24 cellular contexts compared by ENCODE assay signal in the genomic region with DNA sequence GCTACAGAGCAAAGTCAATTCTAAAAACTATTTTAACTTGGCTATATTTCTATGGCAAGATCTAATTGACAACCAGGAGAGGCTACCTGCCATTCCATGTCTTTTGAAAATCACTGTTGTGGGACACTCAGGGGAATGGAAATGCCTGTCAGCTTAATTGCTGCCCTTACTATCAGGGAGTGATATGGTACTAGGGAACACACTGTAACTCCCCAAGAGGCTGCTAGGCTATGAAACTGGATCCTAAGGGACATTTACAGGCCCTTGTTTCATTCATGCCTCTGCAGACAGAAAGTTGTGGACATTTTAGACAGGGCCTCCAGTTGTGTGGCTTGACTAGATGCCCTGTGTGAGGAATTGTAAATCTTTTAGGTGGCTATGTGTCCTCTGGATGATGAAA. TPM values are rescaled to one million over a fixed set of nuclear protein-coding genes. Genes with fewer than 3 reads are reported as not detected.
A peak's percentile ranks its signal among the peaks of the same experiment; 100 is the strongest.
DNase-seq lines count a peak whose midpoint lies in the region; ATAC-seq and TF ChIP-seq lines count a peak whose summit lies in the region.
"Had no signal": no experiment of that assay in that cellular context is flagged by ENCODE, and none has a peak within 500 bp of the region (broad histone marks: within the 10 kb centered on the region; RNA-seq: fewer than 3 reads in every experiment).

No MANE protein-coding gene starts in this region.

- H3K27ac Mint-ChIP-seq in Calu3 (ENCODE audit: unreplicated experiment): no peak overlapping the region
- H3K27ac Mint-ChIP-seq: CD14-positive monocyte; CD4-positive, alpha-beta T cell; CD8-positive, alpha-beta memory T cell; HFFc6 had no signal

- H3K36me3 ChIP-seq in right atrium auricular region (no peaks in the 10 kb centered on the region), cardiac muscle cell (no peaks in the 10 kb centered on the region), left ventricle myocardium inferior (no peaks in the 10 kb centered on the region), parathyroid adenoma (ENCODE audit: control insufficient read depth, insufficient read depth, low read length) (no peaks in the 10 kb centered on the region)
- H3K36me3 ChIP-seq: BE2C; BLaER1 treated with 17β-estradiol and CSF1 and Interleukin-3, amounts not matched to agents 10 nM and 100 nM; HAP-1 had no signal

- H3K4me1 Mint-ChIP-seq in Calu3 (ENCODE audit: low read depth, unreplicated experiment): no peaks in the 10 kb centered on the region
- H3K4me1 Mint-ChIP-seq: CD14-positive monocyte had no signal

- peaks cover 7% of the 10 kb centered on the region for H3K27me3 Mint-ChIP-seq in Calu3 (ENCODE audit: unreplicated experiment)
- H3K27me3 Mint-ChIP-seq: CD4-positive, alpha-beta T cell; CD8-positive, alpha-beta memory T cell had no signal

- ATAC-seq in Right ventricle myocardium superior (ENCODE audit: poor library complexity): peak; percentile 77
- ATAC-seq: A549 had no signal

- no peak for TF ChIP-seq CTCF in right atrium auricular region (IDR thresholded peaks at IDR 0.05)
- no peak for TF ChIP-seq CTCF in cardiac muscle cell (IDR thresholded peaks at IDR 0.05; ENCODE audit: low read depth, low read length)
- no peak for TF ChIP-seq CTCF in left ventricle myocardium inferior (IDR thresholded peaks at IDR 0.05; ENCODE audit: borderline replicate concordance)
- TF ChIP-seq CTCF in parathyroid adenoma (IDR thresholded peaks at IDR 0.05): no peak
- TF ChIP-seq CTCF in Calu3 (IDR thresholded peaks at IDR 0.05; ENCODE audit: unreplicated experiment): no peak

- no peaks in the 10 kb centered on the region for H3K9me3 Mint-ChIP-seq in Calu3 (ENCODE audit: low read depth, unreplicated experiment)
- H3K9me3 Mint-ChIP-seq: CD8-positive, alpha-beta memory T cell; HFFc6 had no signal

- no peaks in the 10 kb centered on the region for H3K36me3 Mint-ChIP-seq in Calu3 (ENCODE audit: insufficient read depth, unreplicated experiment)
- H3K36me3 Mint-ChIP-seq: CD14-positive monocyte; CD8-positive, alpha-beta memory T cell had no signal

- H3K4me3 Mint-ChIP-seq in Calu3 (ENCODE audit: low read depth, unreplicated experiment): no peak overlapping the region
- H3K4me3 Mint-ChIP-seq: CD14-positive monocyte; CD4-positive, alpha-beta T cell; CD8-positive, alpha-beta memory T cell; HFFc6 had no signal

- no peak overlapping the region for H3K27ac ChIP-seq in right atrium auricular region
- H3K27ac ChIP-seq in cardiac muscle cell: peak overlapping the region; percentile 24
- H3K27ac ChIP-seq in left ventricle myocardium inferior (replicated peaks): peak overlapping the region; percentile 63
- no peak overlapping the region for H3K27ac ChIP-seq in parathyroid adenoma
- H3K27ac ChIP-seq: A549; BLaER1 treated with 17β-estradiol and CSF1 and Interleukin-3, amounts not matched to agents 10 nM and 100 nM had no signal

- BruUV-seq in Calu3 (replicated peaks; lab: Mats Ljungman, UMichigan): no TSS peak

- H2AFZ ChIP-seq in parathyroid adenoma: peak overlapping the region; percentile 10

- no peak overlapping the region for H3K4me3 ChIP-seq in right atrium auricular region
- no peak overlapping the region for H3K4me3 ChIP-seq in cardiac muscle cell
- H3K4me3 ChIP-seq in left ventricle myocardium inferior: no peak overlapping the region
- H3K4me3 ChIP-seq in parathyroid adenoma (ENCODE audit: low read depth, low read length): no peak overlapping the region
- H3K4me3 ChIP-seq: A549; BLaER1 treated with 17β-estradiol and CSF1 and Interleukin-3, amounts not matched to agents 10 nM and 100 nM; HAP-1 had no signal

- no peaks in the 10 kb centered on the region for H3K27me3 ChIP-seq in right atrium auricular region
- no peaks in the 10 kb centered on the region for H3K27me3 ChIP-seq in cardiac muscle cell
- H3K27me3 ChIP-seq in left ventricle myocardium inferior (ENCODE audit: low read depth): no peaks in the 10 kb centered on the region
- H3K27me3 ChIP-seq in parathyroid adenoma (ENCODE audit: control insufficient read depth, insufficient read depth, low read length): no peaks in the 10 kb centered on the region
- H3K27me3 ChIP-seq: BE2C; BLaER1 treated with 17β-estradiol and CSF1 and Interleukin-3, amounts not matched to agents 10 nM and 100 nM had no signal

- H3K4me2 ChIP-seq in parathyroid adenoma (ENCODE audit: low read length): no peak overlapping the region
- H3K4me2 ChIP-seq: A549; BLaER1 treated with 17β-estradiol and CSF1 and Interleukin-3, amounts not matched to agents 10 nM and 100 nM had no signal

- H3K79me2 ChIP-seq in parathyroid adenoma: no peaks in the 10 kb centered on the region

- H3K4me1 ChIP-seq in right atrium auricular region (peaks cover 0 to 4% of the 10 kb centered on the region in 2 donors), cardiac muscle cell (ENCODE audit: low read depth) (no peaks in the 10 kb centered on the region), left ventricle myocardium inferior (peaks cover 27% of the 10 kb centered on the region), parathyroid adenoma (peaks cover 4% of the 10 kb centered on the region)
- H3K4me1 ChIP-seq: A549; BLaER1 treated with 17β-estradiol and CSF1 and Interleukin-3, amounts not matched to agents 10 nM and 100 nM; HAP-1 had no signal

- H3K9ac ChIP-seq in parathyroid adenoma: no peak overlapping the region
- H3K9ac ChIP-seq: BLaER1 treated with 17β-estradiol and CSF1 and Interleukin-3, amounts not matched to agents 10 nM and 100 nM had no signal

- H3K9me3 ChIP-seq in right atrium auricular region (no peaks in the 10 kb centered on the region), cardiac muscle cell (ENCODE audit: low read depth) (no peaks in the 10 kb centered on the region), left ventricle myocardium inferior (replicated peaks) (no peaks in the 10 kb centered on the region), parathyroid adenoma (ENCODE audit: control insufficient read depth, low read length) (no peaks in the 10 kb centered on the region)
- H3K9me3 ChIP-seq: A549; BE2C; BLaER1 treated with 17β-estradiol and CSF1 and Interleukin-3, amounts not matched to agents 10 nM and 100 nM; HAP-1 had no signal

- DNase-seq in Right ventricle myocardium superior (no peak), right atrium auricular region (ENCODE audit: low spot score) (no peak), cardiac muscle cell (ENCODE audit: low read depth in 1 of 2, low spot score in 1 of 2) (peak in 1 of 2 donors; percentile 11), left ventricle myocardium inferior (no peak), SK-N-DZ (ENCODE audit: low spot score) (no peak), hepatic stellate cell (ENCODE audit: low spot score) (no peak), Calu3 (no peak)
- DNase-seq: 8988T; ACHN; AML-193; CD4-positive, alpha-beta T cell; CD8-positive, alpha-beta memory T cell; DMS53; DMS79 treated with DMSO at 0.1 percent for 48 hours; GF-D8; GOT3; HFFc6 had no signal

- intact Hi-C loops in Right ventricle myocardium superior (cut with DNase I): no loop called here
- intact Hi-C loops in left ventricle myocardium inferior (cut with micrococcal nuclease): no loop called here
- intact Hi-C loops in Calu3 (cut with micrococcal nuclease; ENCODE audit: unreplicated experiment): no loop called here

- CTCF ChIA-PET in Calu3 (lab: Charles Lee): no interaction called here

RNA-seq across cellular contexts. Expression of gene MROH2B, which starts 3.4 kb away (rescaled TPM):
- total RNA-seq in Right ventricle myocardium superior (not detected), right atrium auricular region (under 1 TPM in 1 of 2 donors, not detected in 1; 0.15 TPM), cardiac muscle cell (not detected in 2 replicates), left ventricle myocardium inferior (not detected), Calu3 (2022) (not detected in 2 replicates)
- not detected in 2 replicates for polyA plus RNA-seq in cardiac muscle cell
- not detected in 2 replicates for polyA plus RNA-seq in SK-N-DZ (2014; cell fraction: cytosol; rRNA removed)
- polyA plus RNA-seq in SK-N-DZ (2014; cell fraction: nucleus; rRNA removed): not detected in 2 replicates
- total RNA-seq: CD4-positive, alpha-beta T cell; CD8-positive, alpha-beta memory T cell; G401; HFFc6 had no signal
- polyA plus RNA-seq: A549; CD14-positive monocyte; CD8-positive, alpha-beta memory T cell had no signal

Comparison
In these comparisons a context has a peak if more than half of its experiments do, and no peak if none do; other contexts are left out.
1. H3K27ac ChIP-seq: peak in cardiac muscle cell (single experiment) and left ventricle myocardium inferior (single experiment); none in right atrium auricular region (0 of 2) and parathyroid adenoma (single experiment).